In genomic region chr2:112972423-112973086, GRCh38 we compare ENCODE assay signal across 25 cellular contexts. TPM values are rescaled to one million over a fixed set of nuclear protein-coding genes. Genes with fewer than 3 reads are reported as not detected.
A peak's percentile ranks its signal among the peaks of the same experiment; 100 is the strongest.
DNase-seq lines count a peak whose midpoint lies in the region; ATAC-seq and TF ChIP-seq lines count a peak whose summit lies in the region.
"Had no signal": no experiment of that assay in that cellular context is flagged by ENCODE, and none has a peak within 500 bp of the region (broad histone marks: within the 10 kb centered on the region; RNA-seq: fewer than 3 reads in every experiment).

No MANE protein-coding gene starts in this region.

- peak; percentile 37 for DNase-seq in DMS 273 (lab: John Stamatoyannopoulos, UW; ENCODE audit: unreplicated experiment)
- no peak for DNase-seq in DMS 273 treated with DMSO at 0.1 percent for 48 hours (lab: John Stamatoyannopoulos, UW)
- DNase-seq in activated naive CD8-positive, alpha-beta T cell treated with anti-CD3 and anti-CD28 coated beads, Interleukin-2, amount 50 U/mL, for 24 hours: no peak
- DNase-seq in activated naive CD8-positive, alpha-beta T cell treated with anti-CD3 and anti-CD28 coated beads for 36 hours: no peak
- DNase-seq in stimulated activated naive CD8-positive, alpha-beta T cell treated with anti-CD3 and anti-CD28 coated beads, Interleukin-15, amount 100 ng/mL, for 72 hours: no peak
- DNase-seq in ascending aorta (ENCODE audit: low spot score in 2 of 2): no peak
- no peak for DNase-seq in effector memory CD8-positive, alpha-beta T cell
- DNase-seq: ACHN; CD4-positive, alpha-beta T cell; COR-L47; DND-41; KBM-7; NCI-H1092 treated with DMSO at 0.1 percent for 48 hours; NCI-H1436 treated with DMSO at 0.1 percent for 48 hours; NCI-H1930; NCI-H510A; NCI-H748 treated with DMSO at 0.1 percent for 48 hours; Right ventricle myocardium superior had no signal

- H3K4me1 ChIP-seq in ascending aorta: no peaks in the 10 kb centered on the region
- H3K4me1 ChIP-seq: BLaER1 had no signal

- H3K9me3 Mint-ChIP-seq in activated naive CD8-positive, alpha-beta T cell treated with anti-CD3 and anti-CD28 coated beads, Interleukin-2, amount 50 U/mL, for 24 hours: no peaks in the 10 kb centered on the region
- peaks cover 1% of the 10 kb centered on the region for H3K9me3 Mint-ChIP-seq in activated naive CD8-positive, alpha-beta T cell treated with anti-CD3 and anti-CD28 coated beads for 36 hours
- H3K9me3 Mint-ChIP-seq in stimulated activated naive CD8-positive, alpha-beta T cell treated with anti-CD3 and anti-CD28 coated beads, Interleukin-15, amount 100 ng/mL, for 72 hours: peaks cover 6 to 24% of the 10 kb centered on the region in 2 donors
- H3K9me3 Mint-ChIP-seq in effector memory CD8-positive, alpha-beta T cell: no peaks in the 10 kb centered on the region
- H3K9me3 Mint-ChIP-seq: CD4-positive, alpha-beta T cell had no signal

- no peak overlapping the region for H3K4me3 Mint-ChIP-seq in activated naive CD8-positive, alpha-beta T cell treated with anti-CD3 and anti-CD28 coated beads, Interleukin-2, amount 50 U/mL, for 24 hours
- no peak overlapping the region for H3K4me3 Mint-ChIP-seq in activated naive CD8-positive, alpha-beta T cell treated with anti-CD3 and anti-CD28 coated beads for 36 hours
- no peak overlapping the region for H3K4me3 Mint-ChIP-seq in stimulated activated naive CD8-positive, alpha-beta T cell treated with anti-CD3 and anti-CD28 coated beads, Interleukin-15, amount 100 ng/mL, for 72 hours
- no peak overlapping the region for H3K4me3 Mint-ChIP-seq in effector memory CD8-positive, alpha-beta T cell
- H3K4me3 Mint-ChIP-seq: CD4-positive, alpha-beta T cell had no signal

- no peak overlapping the region for H3K27ac ChIP-seq in ascending aorta
- H3K27ac ChIP-seq: 22Rv1, BLaER1 had no signal

- H3K36me3 ChIP-seq in ascending aorta: no peaks in the 10 kb centered on the region
- H3K36me3 ChIP-seq: BLaER1 had no signal

- peaks cover 20% of the 10 kb centered on the region for H3K4me1 Mint-ChIP-seq in activated naive CD8-positive, alpha-beta T cell treated with anti-CD3 and anti-CD28 coated beads, Interleukin-2, amount 50 U/mL, for 24 hours
- peaks cover 20% of the 10 kb centered on the region for H3K4me1 Mint-ChIP-seq in activated naive CD8-positive, alpha-beta T cell treated with anti-CD3 and anti-CD28 coated beads for 36 hours
- H3K4me1 Mint-ChIP-seq in stimulated activated naive CD8-positive, alpha-beta T cell treated with anti-CD3 and anti-CD28 coated beads, Interleukin-15, amount 100 ng/mL, for 72 hours: peaks cover 22% of the 10 kb centered on the region
- H3K4me1 Mint-ChIP-seq in effector memory CD8-positive, alpha-beta T cell (ENCODE audit: low read depth in 2 of 2): no peaks in the 10 kb centered on the region

- ATAC-seq in activated naive CD8-positive, alpha-beta T cell treated with anti-CD3 and anti-CD28 coated beads, Interleukin-2, amount 50 U/mL, for 24 hours: peak; percentile 82
- peak; percentile 69 for ATAC-seq in esophagus mucosa
- ATAC-seq in stimulated activated naive CD8-positive, alpha-beta T cell treated with anti-CD3 and anti-CD28 coated beads, Interleukin-15, amount 100 ng/mL, for 72 hours: peak; percentile 79
- no peak for ATAC-seq in effector memory CD8-positive, alpha-beta T cell (replicated peaks)
- ATAC-seq: GM12878, HepG2 had no signal

- no peaks in the 10 kb centered on the region for H3K9me3 ChIP-seq in ascending aorta
- H3K9me3 ChIP-seq: BLaER1 had no signal

- H3K27me3 Mint-ChIP-seq in activated naive CD8-positive, alpha-beta T cell treated with anti-CD3 and anti-CD28 coated beads, Interleukin-2, amount 50 U/mL, for 24 hours: no peaks in the 10 kb centered on the region
- no peaks in the 10 kb centered on the region for H3K27me3 Mint-ChIP-seq in activated naive CD8-positive, alpha-beta T cell treated with anti-CD3 and anti-CD28 coated beads for 36 hours
- H3K27me3 Mint-ChIP-seq in stimulated activated naive CD8-positive, alpha-beta T cell treated with anti-CD3 and anti-CD28 coated beads, Interleukin-15, amount 100 ng/mL, for 72 hours: peaks cover 6% of the 10 kb centered on the region
- H3K27me3 Mint-ChIP-seq in effector memory CD8-positive, alpha-beta T cell: peaks cover 44 to 59% of the 10 kb centered on the region in 2 donors
- H3K27me3 Mint-ChIP-seq: CD4-positive, alpha-beta T cell had no signal

- H3K36me3 Mint-ChIP-seq in activated naive CD8-positive, alpha-beta T cell treated with anti-CD3 and anti-CD28 coated beads, Interleukin-2, amount 50 U/mL, for 24 hours (ENCODE audit: low read depth): no peaks in the 10 kb centered on the region
- no peaks in the 10 kb centered on the region for H3K36me3 Mint-ChIP-seq in activated naive CD8-positive, alpha-beta T cell treated with anti-CD3 and anti-CD28 coated beads for 36 hours
- no peaks in the 10 kb centered on the region for H3K36me3 Mint-ChIP-seq in effector memory CD8-positive, alpha-beta T cell (ENCODE audit: insufficient read depth)

- H3K27me3 ChIP-seq in ascending aorta: no peaks in the 10 kb centered on the region
- H3K27me3 ChIP-seq: BLaER1 had no signal

- no peak for TF ChIP-seq CTCF in ascending aorta (IDR thresholded peaks at IDR 0.05)

- H3K4me3 ChIP-seq in ascending aorta: no peak overlapping the region
- H3K4me3 ChIP-seq: BLaER1, GM12878 had no signal

- intact Hi-C loops in ascending aorta (cut with DNase I): no loop called here

- no peak overlapping the region for H3K27ac Mint-ChIP-seq in activated naive CD8-positive, alpha-beta T cell treated with anti-CD3 and anti-CD28 coated beads, Interleukin-2, amount 50 U/mL, for 24 hours
- H3K27ac Mint-ChIP-seq in activated naive CD8-positive, alpha-beta T cell treated with anti-CD3 and anti-CD28 coated beads for 36 hours: no peak overlapping the region
- no peak overlapping the region for H3K27ac Mint-ChIP-seq in stimulated activated naive CD8-positive, alpha-beta T cell treated with anti-CD3 and anti-CD28 coated beads, Interleukin-15, amount 100 ng/mL, for 72 hours
- no peak overlapping the region for H3K27ac Mint-ChIP-seq in effector memory CD8-positive, alpha-beta T cell
- H3K27ac Mint-ChIP-seq: CD4-positive, alpha-beta T cell had no signal

RNA-seq across cellular contexts. Expression of gene IL36G, which starts 5.3 kb away (rescaled TPM):
- not detected for total RNA-seq in activated naive CD8-positive, alpha-beta T cell treated with anti-CD3 and anti-CD28 coated beads for 36 hours
- total RNA-seq in esophagus mucosa: 27.4 TPM
- total RNA-seq in ascending aorta: not detected
- total RNA-seq: CD4-positive, alpha-beta T cell; GM12878; HepG2; HT-29; OCI-LY7; Right ventricle myocardium superior had no signal

RNA-seq across cellular contexts. Expression of gene IL36A, which starts 32.7 kb away (rescaled TPM):
- not detected for total RNA-seq in activated naive CD8-positive, alpha-beta T cell treated with anti-CD3 and anti-CD28 coated beads for 36 hours
- 167 TPM for total RNA-seq in esophagus mucosa
- not detected for total RNA-seq in ascending aorta
- total RNA-seq: GM12878, HepG2, HT-29, OCI-LY7, Right ventricle myocardium superior had no signal

Comparison
In these comparisons a context has a peak if more than half of its experiments do, and no peak if none do; other contexts are left out.
1. RNA of gene IL36G, which starts 5.3 kb away (total RNA-seq): 27.4 TPM in esophagus mucosa (single experiment); not detected in activated naive CD8-positive, alpha-beta T cell treated with anti-CD3 and anti-CD28 coated beads for 36 hours and not detected in ascending aorta (single experiment); every median in the first group is over 10 times any median in the second.
2. RNA of gene IL36A, which starts 32.7 kb away (total RNA-seq): 167 TPM in esophagus mucosa (single experiment); not detected in activated naive CD8-positive, alpha-beta T cell treated with anti-CD3 and anti-CD28 coated beads for 36 hours and not detected in ascending aorta (single experiment); every median in the first group is over 100 times any median in the second.